In genomic region chr14:100221419-100222218, GRCh38 we compare ENCODE assay signal across 8 cellular contexts. TPM values are rescaled to one million over a fixed set of nuclear protein-coding genes. Genes with fewer than 3 reads are reported as not detected.
DNase-seq lines count a peak whose midpoint lies in the region; ATAC-seq and TF ChIP-seq lines count a peak whose summit lies in the region.

No MANE protein-coding gene starts in this region.

- peak overlapping the region; percentile 83 for H3K27ac ChIP-seq in DND-41 (ENCODE audit: low read length)
- H3K27ac ChIP-seq in SJSA1 = no peak overlapping the region
- H3K27ac ChIP-seq in iPS-18a (ENCODE audit: low read length) = peak overlapping the region; percentile 73

- H3K9me3 ChIP-seq in DND-41 (ENCODE audit: insufficient read depth, low read length, severe bottlenecking) (no peaks in the 10 kb centered on the region), SJSA1 (replicated peaks) (no peaks in the 10 kb centered on the region), adipocyte (ENCODE audit: control insufficient read depth, low read length) (no peaks in the 10 kb centered on the region), iPS-18a (ENCODE audit: control insufficient read depth, low read depth, low read length) (no peaks in the 10 kb centered on the region)

- peak overlapping the region; percentile 73 for H3K4me2 ChIP-seq in DND-41 (ENCODE audit: insufficient read depth, low read length)

- H3K9ac ChIP-seq in DND-41 (ENCODE audit: low read depth, low read length) (peak overlapping the region; percentile 59), adipocyte (ENCODE audit: low read length) (peak overlapping the region; percentile 80), iPS-18a (ENCODE audit: low read length) (peak overlapping the region; percentile 56)

- DNase-seq in DND-41 = peak; percentile 84
- peak in 66 of 76 experiments; percentile 8 to 81 (median 43) for DNase-seq in HUDEP-2 (lab: John Stamatoyannopoulos, UW; ENCODE audit: unreplicated experiment in 76 of 76)
- peak in 1 of 2 experiments; percentile 19 for DNase-seq in SJSA1 (ENCODE audit: low read depth in 1 of 2, low spot score in 2 of 2)
- peak; percentile 84 for DNase-seq in adipocyte (ENCODE audit: low read depth)
- DNase-seq in stimulated activated CD4-positive, alpha-beta T cell treated with anti-CD3 and anti-CD28 coated beads, Interleukin-12 subunit alpha, Interleukin-12 subunit beta, amount 100 ng/mL, for 4 hours = peak; percentile 57
- no peak for DNase-seq in omental fat pad (ENCODE audit: low spot score)

- no peaks in the 10 kb centered on the region for H3K36me3 ChIP-seq in DND-41 (ENCODE audit: insufficient read depth, low read length)
- no peaks in the 10 kb centered on the region for H3K36me3 ChIP-seq in SJSA1
- H3K36me3 ChIP-seq in adipocyte (ENCODE audit: control insufficient read depth, insufficient read depth, low read length, severe bottlenecking) = no peaks in the 10 kb centered on the region
- H3K36me3 ChIP-seq in iPS-18a (ENCODE audit: control insufficient read depth, low read depth, low read length) = no peaks in the 10 kb centered on the region

- peak; percentile 93 for ATAC-seq in DND-41 (ENCODE audit: insufficient read depth, low read depth)
- ATAC-seq in GM21423 (IDR thresholded peaks at IDR 0.05; ENCODE audit: unreplicated experiment) = peak; percentile 89
- no peak for ATAC-seq in omental fat pad (ENCODE audit: low FRiP score)

- H3K27me3 ChIP-seq in DND-41 (ENCODE audit: insufficient read depth, low read length, poor library complexity) (no peaks in the 10 kb centered on the region), SJSA1 (replicated peaks) (no peaks in the 10 kb centered on the region), adipocyte (replicated peaks; ENCODE audit: control insufficient read depth, insufficient read depth, low read length) (no peaks in the 10 kb centered on the region), iPS-18a (ENCODE audit: control insufficient read depth, insufficient read depth, low read length) (no peaks in the 10 kb centered on the region)

- H3K4me3 ChIP-seq in DND-41 (ENCODE audit: low read depth in 1 of 2, low read length in 2 of 2) (peak overlapping the region; percentile 31 to 60; a peak in 3 of 4 replicates), SJSA1 (peak overlapping the region; percentile 32), adipocyte (ENCODE audit: low read length) (peak overlapping the region; percentile 82), iPS-18a (ENCODE audit: low read length) (peak overlapping the region; percentile 59)

- H4K20me1 ChIP-seq in DND-41 (ENCODE audit: insufficient read depth, low read length) = peaks cover 19% of the 10 kb centered on the region; the same call in 1 of the 2 replicates

- TF ChIP-seq CTCF in DND-41 (IDR thresholded peaks at IDR 0.05; ENCODE audit: borderline replicate concordance, extremely low read depth, low read length, poor library complexity, severe bottlenecking) = no peak
- no peak for TF ChIP-seq CTCF in omental fat pad (IDR thresholded peaks at IDR 0.05)

- peaks cover 85% of the 10 kb centered on the region for H3K79me2 ChIP-seq in DND-41 (ENCODE audit: insufficient read depth, low read length)

- H2AFZ ChIP-seq in DND-41 (ENCODE audit: low read depth, low read length) = peak overlapping the region; percentile 73

- H3K4me1 ChIP-seq in DND-41 (ENCODE audit: insufficient read depth, low read length) (peaks cover 55% of the 10 kb centered on the region), SJSA1 (replicated peaks) (peaks cover 11% of the 10 kb centered on the region), adipocyte (ENCODE audit: control insufficient read depth, insufficient read depth, low read length) (peaks cover 16% of the 10 kb centered on the region), iPS-18a (ENCODE audit: control insufficient read depth, low read depth, low read length) (peaks cover 32% of the 10 kb centered on the region)

RNA-seq across cellular contexts. Expression of gene YY1, which starts 17.3 kb away (rescaled TPM):
- total RNA-seq in SJSA1 (2014; rRNA removed; shearing (Covaris generic)) = 41.1 and 49.0 TPM in 2 replicates
- 10 to 100 TPM; 45.1 to 55.5 (median 48.6) TPM for total RNA-seq in omental fat pad

Comparison
In these comparisons a context has a peak if more than half of its experiments do, and no peak if none do; other contexts are left out.
1. H3K4me3 ChIP-seq: peak in every context shown above with its lines; median percentile 82 in adipocyte; 59 in iPS-18a; 46 in DND-41; 32 in SJSA1.